In genomic region chr10:124264271-124264670, GRCh38 we compare ENCODE assay signal across 21 cellular contexts.
"Had no signal": no experiment of that assay in that cellular context is flagged by ENCODE, and none has a peak within 500 bp of the region (broad histone marks: within the 10 kb centered on the region; RNA-seq: fewer than 3 reads in every experiment).

No MANE protein-coding gene starts in this region.

- H3K9me3 ChIP-seq: SJCRH30 had no signal

- H3K36me3 ChIP-seq: SJCRH30 had no signal

- H3K4me1 Mint-ChIP-seq: IgD-negative memory B cell had no signal

- H3K27ac ChIP-seq: HL-60, KMS-11, SJCRH30 had no signal

- H3K4me3 ChIP-seq: K562, SJCRH30 had no signal

- DNase-seq: Kasumi-1, MM.1S, NCI-H1092 treated with DMSO at 0.1 percent for 48 hours, NCI-H1436, NCI-H187, NCI-H2029, NCI-H2081 treated with DMSO at 0.1 percent for 48 hours, NCI-H2171 treated with DMSO at 0.1 percent for 48 hours, NCI-H2227 treated with DMSO at 0.1 percent for 48 hours, NCI-H524, NCI-H526 treated with DMSO at 0.1 percent for 48 hours, NCI-H748 treated with DMSO at 0.1 percent for 48 hours, RPMI8226, SHP77 treated with DMSO at 0.1 percent for 48 hours, SJCRH30 had no signal

- ATAC-seq: K562, Right ventricle myocardium inferior, SK-N-SH treated with all-trans-retinoic acid at 6 μM for 48 hours had no signal

- H3K4me3 Mint-ChIP-seq: IgD-negative memory B cell had no signal

- H3K27ac Mint-ChIP-seq: IgD-negative memory B cell had no signal

- H3K4me1 ChIP-seq: SJCRH30 had no signal
